In the genomic region with DNA sequence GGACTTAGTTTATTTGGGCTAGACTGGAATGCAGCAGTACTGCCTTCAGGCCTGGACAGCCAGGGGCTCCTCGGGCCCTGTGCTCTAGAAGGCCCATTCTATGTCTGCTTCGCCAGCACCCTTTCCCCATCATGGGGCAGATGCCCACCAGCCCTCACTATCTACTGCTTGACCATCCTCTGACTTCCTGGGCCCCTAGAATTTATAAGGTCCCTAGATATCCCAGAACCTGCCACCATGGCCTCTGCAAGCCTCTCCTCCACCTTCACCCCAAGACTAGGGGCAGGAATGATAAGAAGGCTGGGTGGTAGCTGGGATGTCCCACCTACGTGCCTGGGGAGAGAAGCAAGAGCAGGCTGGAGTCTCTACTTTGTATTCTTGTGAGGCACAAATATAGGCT, we compare ENCODE assay signal across 20 cellular contexts. TPM values are rescaled to one million over a fixed set of nuclear protein-coding genes. Genes with fewer than 3 reads are reported as not detected.
DNase-seq lines count a peak whose midpoint lies in the region; ATAC-seq, FAIRE-seq and TF ChIP-seq lines count a peak whose summit lies in the region.
"Had no signal": no experiment of that assay in that cellular context is flagged by ENCODE, and none has a peak within 500 bp of the region (broad histone marks: within the 10 kb centered on the region; RNA-seq: fewer than 3 reads in every experiment).

No MANE protein-coding gene starts in this region.

- TF ChIP-seq POLR2A in GM12892 (IDR thresholded peaks at IDR 0.05; ENCODE audit: low read depth, low read length) = no peak

- H4K20me1 ChIP-seq in OCI-LY1 (ENCODE audit: insufficient read depth, low read length) = no peaks in the 10 kb centered on the region

- no peak for FAIRE-seq in GM12892 (lab: Jason Lieb, UNC)
- FAIRE-seq: A549, G401.6, GM18507, H1 had no signal

- H3K9me3 ChIP-seq in right atrium auricular region (no peaks in the 10 kb centered on the region), OCI-LY1 (ENCODE audit: low read length) (no peaks in the 10 kb centered on the region), endodermal cell (ENCODE audit: control insufficient read depth, low read length) (no peaks in the 10 kb centered on the region)
- no peaks in the 10 kb centered on the region for H3K9me3 ChIP-seq in CD8-positive, alpha-beta T cell (ENCODE audit: low read length)
- H3K9me3 ChIP-seq: A549 had no signal

- no peak overlapping the region for H3K4me3 ChIP-seq in right atrium auricular region
- H3K4me3 ChIP-seq in OCI-LY1 (ENCODE audit: low read depth, low read length, poor library complexity, severe bottlenecking) = no peak overlapping the region
- no peak overlapping the region for H3K4me3 ChIP-seq in endodermal cell (ENCODE audit: low read length)
- H3K4me3 ChIP-seq in CD8-positive, alpha-beta T cell (ENCODE audit: low read depth, low read length) = no peak overlapping the region
- H3K4me3 ChIP-seq: A549 had no signal

- H3K4me3 Mint-ChIP-seq in endodermal cell = no peak overlapping the region
- H3K4me3 Mint-ChIP-seq in stimulated activated naive B cell treated with anti-CD40 and anti-IgM and Interleukin-4, amounts not matched to agents 10 μg/mL and 1 μg/mL and 100 μg/mL, for 72 hours = no peak overlapping the region
- H3K4me3 Mint-ChIP-seq in CD8-positive, alpha-beta T cell = no peak overlapping the region
- H3K4me3 Mint-ChIP-seq: CD8-positive, alpha-beta memory T cell; H9 had no signal

- H3K36me3 ChIP-seq in right atrium auricular region (peaks cover 6% of the 10 kb centered on the region), OCI-LY1 (ENCODE audit: insufficient read depth, low read length) (no peaks in the 10 kb centered on the region), endodermal cell (ENCODE audit: control insufficient read depth, insufficient read depth, low read length) (no peaks in the 10 kb centered on the region)
- no peaks in the 10 kb centered on the region for H3K36me3 ChIP-seq in CD8-positive, alpha-beta T cell (ENCODE audit: insufficient read depth, low read length)

- no peaks in the 10 kb centered on the region for H3K9me3 Mint-ChIP-seq in endodermal cell
- H3K9me3 Mint-ChIP-seq in stimulated activated naive B cell treated with anti-CD40 and anti-IgM and Interleukin-4, amounts not matched to agents 10 μg/mL and 1 μg/mL and 100 μg/mL, for 72 hours = no peaks in the 10 kb centered on the region
- no peaks in the 10 kb centered on the region for H3K9me3 Mint-ChIP-seq in CD8-positive, alpha-beta T cell
- H3K9me3 Mint-ChIP-seq: CD8-positive, alpha-beta memory T cell; H9 had no signal

- POLR2A ChIA-PET in CD8-positive, alpha-beta T cell (lab: Charles Lee) = no interaction called here

- no peaks in the 10 kb centered on the region for H3K27me3 Mint-ChIP-seq in endodermal cell (ENCODE audit: insufficient read depth)
- no peaks in the 10 kb centered on the region for H3K27me3 Mint-ChIP-seq in stimulated activated naive B cell treated with anti-CD40 and anti-IgM and Interleukin-4, amounts not matched to agents 10 μg/mL and 1 μg/mL and 100 μg/mL, for 72 hours
- H3K27me3 Mint-ChIP-seq in CD8-positive, alpha-beta T cell (ENCODE audit: low read depth) = no peaks in the 10 kb centered on the region
- H3K27me3 Mint-ChIP-seq: CD8-positive, alpha-beta memory T cell had no signal

- no peaks in the 10 kb centered on the region for H3F3A ChIP-seq in OCI-LY1 (ENCODE audit: insufficient read depth, low read length)

- 90 to 94% methylated on average over 2 to 3 of the region's 3 CpGs for WGBS in endodermal cell (ENCODE audit: insufficient coverage in 1 of 2, insufficient read length in 1 of 2), 2 experiments

- peaks cover 2% of the 10 kb centered on the region for H3K36me3 Mint-ChIP-seq in endodermal cell (ENCODE audit: low read depth)
- H3K36me3 Mint-ChIP-seq in stimulated activated naive B cell treated with anti-CD40 and anti-IgM and Interleukin-4, amounts not matched to agents 10 μg/mL and 1 μg/mL and 100 μg/mL, for 72 hours = peaks cover 3 to 4% of the 10 kb centered on the region in 2 donors
- peaks cover 32% of the 10 kb centered on the region for H3K36me3 Mint-ChIP-seq in CD8-positive, alpha-beta T cell

- no peak overlapping the region for H2AFZ ChIP-seq in OCI-LY1 (ENCODE audit: low read length)

- DNase-seq in right atrium auricular region (ENCODE audit: low spot score) (peak; percentile 21), left cardiac atrium (no peak), endodermal cell (no peak), GM12892 (ENCODE audit: insufficient read length) (no peak)
- no peak for DNase-seq in stimulated activated naive B cell treated with anti-CD40 and anti-IgM and Interleukin-4, amounts not matched to agents 10 μg/mL and 1 μg/mL and 100 μg/mL, for 72 hours
- no peak for DNase-seq in stimulated activated CD4-positive, alpha-beta T cell treated with anti-CD3 and anti-CD28 coated beads, Interleukin-12 subunit alpha, Interleukin-12 subunit beta, amount 100 ng/mL, for 4 hours
- no peak for DNase-seq in CD8-positive, alpha-beta T cell
- DNase-seq: AML-193; CD8-positive, alpha-beta memory T cell; COR-L47; DMS 273 treated with DMSO at 0.1 percent for 48 hours; DMS53; DND-41; H9 had no signal

- no peak for ATAC-seq in left cardiac atrium
- no peak for ATAC-seq in stimulated activated naive B cell treated with anti-CD40 and anti-IgM and Interleukin-4, amounts not matched to agents 10 μg/mL and 1 μg/mL and 100 μg/mL, for 72 hours (replicated peaks)
- ATAC-seq in CD8-positive, alpha-beta T cell = no peak
- ATAC-seq: A549 had no signal

- no peak overlapping the region for H3K4me2 ChIP-seq in OCI-LY1 (ENCODE audit: low read length)
- H3K4me2 ChIP-seq: A549 had no signal

- intact Hi-C loops in left cardiac atrium (cut with DNase I) = no loop called here
- intact Hi-C loops in CD8-positive, alpha-beta T cell (cut with DNase I, micrococcal nuclease) = no loop called here

- TF ChIP-seq CTCF in right atrium auricular region (IDR thresholded peaks at IDR 0.05) (no peak), OCI-LY1 (IDR thresholded peaks at IDR 0.05; ENCODE audit: low read length) (no peak), endodermal cell (conservative IDR thresholded peaks at IDR 0.05) (no peak)
- TF ChIP-seq CTCF in CD8-positive, alpha-beta T cell (IDR thresholded peaks at IDR 0.05) = no peak

- no peaks in the 10 kb centered on the region for H3K79me2 ChIP-seq in OCI-LY1 (ENCODE audit: insufficient read depth, low read length)

- H3K4me1 Mint-ChIP-seq in endodermal cell = peaks cover 15% of the 10 kb centered on the region
- H3K4me1 Mint-ChIP-seq in stimulated activated naive B cell treated with anti-CD40 and anti-IgM and Interleukin-4, amounts not matched to agents 10 μg/mL and 1 μg/mL and 100 μg/mL, for 72 hours = peaks cover 6 to 8% of the 10 kb centered on the region in 2 donors
- no peaks in the 10 kb centered on the region for H3K4me1 Mint-ChIP-seq in CD8-positive, alpha-beta T cell (ENCODE audit: low read depth)
- H3K4me1 Mint-ChIP-seq: CD8-positive, alpha-beta memory T cell had no signal

- CTCF ChIA-PET in CD8-positive, alpha-beta T cell (lab: Charles Lee) = interaction anchor here (1.5 kb wide), 1 partner anchor 105 kb away, joined by 6 read pairs; no protein-coding TSS in a partner anchor

- H3K27ac ChIP-seq in right atrium auricular region (no peak overlapping the region), OCI-LY1 (ENCODE audit: low read depth, low read length, poor library complexity, severe bottlenecking) (peak overlapping the region; percentile 54), endodermal cell (ENCODE audit: low read depth, low read length) (no peak overlapping the region)
- no peak overlapping the region for H3K27ac ChIP-seq in CD8-positive, alpha-beta T cell (ENCODE audit: low read depth, low read length)
- H3K27ac ChIP-seq: 22Rv1, A549 had no signal

- H3K27me3 ChIP-seq in right atrium auricular region (no peaks in the 10 kb centered on the region), OCI-LY1 (ENCODE audit: insufficient read depth, low read length) (no peaks in the 10 kb centered on the region), endodermal cell (ENCODE audit: control insufficient read depth, insufficient read depth, low read length, poor library complexity, severe bottlenecking) (no peaks in the 10 kb centered on the region)
- H3K27me3 ChIP-seq in CD8-positive, alpha-beta T cell (ENCODE audit: insufficient read depth, low read length) = no peaks in the 10 kb centered on the region

- H3K4me1 ChIP-seq in right atrium auricular region (peaks cover 0 to 2% of the 10 kb centered on the region in 2 donors), OCI-LY1 (ENCODE audit: insufficient read depth, low read length, severe bottlenecking) (peaks cover 21% of the 10 kb centered on the region), endodermal cell (ENCODE audit: control insufficient read depth, insufficient read depth, low read length) (peaks cover 11% of the 10 kb centered on the region)
- H3K4me1 ChIP-seq in CD8-positive, alpha-beta T cell (ENCODE audit: insufficient read depth, low read length) = no peaks in the 10 kb centered on the region

- H3K9ac ChIP-seq in OCI-LY1 (ENCODE audit: low read length) = no peak overlapping the region
- H3K9ac ChIP-seq in endodermal cell (ENCODE audit: extremely low read depth, low read length, poor library complexity, severe bottlenecking) = no peak overlapping the region

- H3K27ac Mint-ChIP-seq in endodermal cell = peak overlapping the region; percentile 39
- peak overlapping the region; percentile 14 for H3K27ac Mint-ChIP-seq in stimulated activated naive B cell treated with anti-CD40 and anti-IgM and Interleukin-4, amounts not matched to agents 10 μg/mL and 1 μg/mL and 100 μg/mL, for 72 hours
- H3K27ac Mint-ChIP-seq in CD8-positive, alpha-beta T cell = no peak overlapping the region
- H3K27ac Mint-ChIP-seq: CD8-positive, alpha-beta memory T cell had no signal

- no peaks in the 10 kb centered on the region for H3K9me2 ChIP-seq in OCI-LY1 (ENCODE audit: low read depth, low read length)

RNA-seq across cellular contexts. Expression of gene STRN3, which starts 58.8 kb away (rescaled TPM):
- 10 to 100 TPM; 34.2 to 46.8 TPM for total RNA-seq in right atrium auricular region
- total RNA-seq in left cardiac atrium = 10 to 100 TPM; 37.3 to 48.6 TPM
- 10 to 100 TPM; 56.5 to 58.9 TPM for total RNA-seq in endodermal cell
- polyA plus RNA-seq in endodermal cell (2013, experiment 1 of 2) = 39.3 TPM
- 36.0 TPM for polyA plus RNA-seq in endodermal cell (2013, experiment 2 of 2)
- polyA plus RNA-seq in GM12892 (2012; ENCODE audit: missing spikeins) = 12.6 TPM
- 10 to 100 TPM in 1 of 2 experiments, 1 to 10 TPM in 1; 9.4 to 10.8 TPM for total RNA-seq in CD8-positive, alpha-beta T cell

RNA-seq across cellular contexts. Expression of gene AP4S1, which starts 59.6 kb away (rescaled TPM):
- total RNA-seq in right atrium auricular region (10 to 100 TPM in 1 of 2 donors, 1 to 10 TPM in 1; 3.3 to 17.3 TPM), left cardiac atrium (1 to 10 TPM; 6.3 to 7.5 TPM), endodermal cell (10 to 100 TPM in 1 of 2 donors, 1 to 10 TPM in 1; 7.6 to 11.1 TPM)
- 4.0 TPM for polyA plus RNA-seq in endodermal cell (2013, experiment 1 of 2)
- 5.1 TPM for polyA plus RNA-seq in endodermal cell (2013, experiment 2 of 2)
- polyA plus RNA-seq in GM12892 (2012; ENCODE audit: missing spikeins) = 4.6 TPM
- total RNA-seq in CD8-positive, alpha-beta T cell = 10 to 100 TPM; 11.2 to 11.4 TPM
